Comparison of ENCODE assay signal across 24 cellular contexts in genomic region chr22:48799227-48799970, GRCh38.
"Had no signal": no experiment of that assay in that cellular context is flagged by ENCODE, and none has a peak within 500 bp of the region (broad histone marks: within the 10 kb centered on the region; RNA-seq: fewer than 3 reads in every experiment).

No MANE protein-coding gene starts in this region.

- H3K36me3 Mint-ChIP-seq: activated naive CD4-positive, alpha-beta T cell treated with anti-CD3 and anti-CD28 coated beads, Interleukin-2, amount 10 ng/mL, durations not matched to agents 7 days and 5 days; activated naive CD8-positive, alpha-beta T cell treated with anti-CD3 and anti-CD28 coated beads, Interleukin-2, amount 10 ng/mL, durations not matched to agents 7 days and 5 days; brain; natural killer cell treated with Interleukin-12 subunit alpha and Interleukin-12 subunit beta and Interleukin-15 and Interleukin-18, amount 100 ng/mL, for 72 hours had no signal

- H3K4me3 Mint-ChIP-seq: activated CD4-positive, alpha-beta T cell treated with anti-CD3 and anti-CD28 coated beads for 36 hours; activated CD8-positive, alpha-beta T cell treated with anti-CD3 and anti-CD28 coated beads, Interleukin-2, amount 10 ng/mL, durations not matched to agents 7 days and 5 days; activated naive CD4-positive, alpha-beta T cell treated with anti-CD3 and anti-CD28 coated beads, Interleukin-2, amount 10 ng/mL, durations not matched to agents 7 days and 5 days; activated naive CD8-positive, alpha-beta T cell treated with anti-CD3 and anti-CD28 coated beads, Interleukin-2, amount 10 ng/mL, durations not matched to agents 7 days and 5 days; brain; natural killer cell treated with Interleukin-12 subunit alpha and Interleukin-12 subunit beta and Interleukin-15 and Interleukin-18, amount 100 ng/mL, for 72 hours had no signal

- H3K27me3 ChIP-seq: ascending aorta, cardiac muscle cell, neutrophil, ovary, testis, transverse colon had no signal

- H3K27me3 Mint-ChIP-seq: activated naive CD4-positive, alpha-beta T cell treated with anti-CD3 and anti-CD28 coated beads, Interleukin-2, amount 10 ng/mL, durations not matched to agents 7 days and 5 days; activated naive CD8-positive, alpha-beta T cell treated with anti-CD3 and anti-CD28 coated beads, Interleukin-2, amount 10 ng/mL, durations not matched to agents 7 days and 5 days; brain had no signal

- DNase-seq: activated CD4-positive, alpha-beta T cell treated with anti-CD3 and anti-CD28 coated beads for 36 hours; activated CD4-positive, CD25-positive, alpha-beta regulatory T cell; activated CD8-positive, alpha-beta T cell treated with anti-CD3 and anti-CD28 coated beads, Interleukin-2, amount 10 ng/mL, durations not matched to agents 7 days and 5 days; activated gamma-delta T cell; activated naive CD4-positive, alpha-beta T cell treated with anti-CD3 and anti-CD28 coated beads, Interleukin-2, amount 10 ng/mL, durations not matched to agents 7 days and 5 days; activated naive CD8-positive, alpha-beta T cell treated with anti-CD3 and anti-CD28 coated beads, Interleukin-2, amount 10 ng/mL, durations not matched to agents 7 days and 5 days; cortex of kidney; hippocampal formation; kidney; lower lobe of right lung; mesendoderm; mucosa of descending colon; ovary; stimulated activated CD4-positive, alpha-beta T cell treated with anti-CD3 and anti-CD28 coated beads, Interleukin-2, amount 100 ng/mL, for 48 hours; stimulated activated naive CD4-positive, alpha-beta T cell treated with Interleukin-2 at 50 U/mL for 16 hours; transverse colon had no signal

- H3K9me3 ChIP-seq: ascending aorta, lower lobe of right lung, mucosa of descending colon, neutrophil, ovary, psoas muscle, testis, transverse colon had no signal

- H3K4me1 Mint-ChIP-seq: activated CD4-positive, alpha-beta T cell treated with anti-CD3 and anti-CD28 coated beads for 36 hours; activated naive CD4-positive, alpha-beta T cell treated with anti-CD3 and anti-CD28 coated beads, Interleukin-2, amount 10 ng/mL, durations not matched to agents 7 days and 5 days; activated naive CD8-positive, alpha-beta T cell treated with anti-CD3 and anti-CD28 coated beads, Interleukin-2, amount 10 ng/mL, durations not matched to agents 7 days and 5 days had no signal

- H3K27ac Mint-ChIP-seq: activated CD4-positive, alpha-beta T cell treated with anti-CD3 and anti-CD28 coated beads for 36 hours; activated CD8-positive, alpha-beta T cell treated with anti-CD3 and anti-CD28 coated beads, Interleukin-2, amount 10 ng/mL, durations not matched to agents 7 days and 5 days; activated naive CD4-positive, alpha-beta T cell treated with anti-CD3 and anti-CD28 coated beads, Interleukin-2, amount 10 ng/mL, durations not matched to agents 7 days and 5 days; activated naive CD8-positive, alpha-beta T cell treated with anti-CD3 and anti-CD28 coated beads, Interleukin-2, amount 10 ng/mL, durations not matched to agents 7 days and 5 days; natural killer cell treated with Interleukin-12 subunit alpha and Interleukin-12 subunit beta and Interleukin-15 and Interleukin-18, amount 100 ng/mL, for 72 hours had no signal

- H3K36me3 ChIP-seq: ascending aorta, cardiac muscle cell, lower lobe of right lung, neutrophil, ovary, transverse colon had no signal

- H3K4me1 ChIP-seq: ascending aorta, lower lobe of right lung, psoas muscle, testis, transverse colon had no signal

- ATAC-seq: activated CD4-positive, alpha-beta T cell treated with anti-CD3 and anti-CD28 coated beads for 36 hours; activated CD8-positive, alpha-beta T cell treated with anti-CD3 and anti-CD28 coated beads, Interleukin-2, amount 10 ng/mL, durations not matched to agents 7 days and 5 days; left lobe of liver; lower lobe of right lung; mucosa of descending colon; natural killer cell treated with Interleukin-12 subunit alpha and Interleukin-12 subunit beta and Interleukin-15 and Interleukin-18, amount 100 ng/mL, for 72 hours; psoas muscle had no signal

- H3K4me3 ChIP-seq: ascending aorta, cardiac muscle cell, lower lobe of right lung, mucosa of descending colon, ovary, psoas muscle, testis, transverse colon had no signal

- H3K9me3 Mint-ChIP-seq: natural killer cell treated with Interleukin-12 subunit alpha and Interleukin-12 subunit beta and Interleukin-15 and Interleukin-18, amount 100 ng/mL, for 72 hours had no signal

- H3K27ac ChIP-seq: ascending aorta, cardiac muscle cell, lower lobe of right lung, neutrophil, ovary, psoas muscle, testis, transverse colon had no signal
